ENCODE assay signal across 16 cellular contexts in genomic region chr15:81156324-81156723, GRCh38. TPM values are rescaled to one million over a fixed set of nuclear protein-coding genes. Genes with fewer than 3 reads are reported as not detected.
"Had no signal": no experiment of that assay in that cellular context is flagged by ENCODE, and none has a peak within 500 bp of the region (broad histone marks: within the 10 kb centered on the region; RNA-seq: fewer than 3 reads in every experiment).

No MANE protein-coding gene starts in this region.

- H3K4me1 Mint-ChIP-seq: WTC11 had no signal

- H3K9me3 Mint-ChIP-seq: activated naive CD4-positive, alpha-beta T cell treated with anti-CD3 and anti-CD28 coated beads, Interleukin-2, amount 50 U/mL, for 24 hours; activated T-cell treated with anti-CD3 and anti-CD28 coated beads, Interleukin-2, amount 50 U/mL, for 72 hours; activated T-helper 2 cell treated with anti-CD3 and anti-CD28 coated beads, Interferon-gamma antibody, Interleukin-2, Interleukin-4, amounts not matched to agents 10 μg/mL and 5 μg/mL and 100 μg/mL, durations not matched to agents 14 hours and 24 hours and 36 hours; T-helper 1 cell treated with Interleukin-12 subunit alpha and Interleukin-12 subunit beta and Interleukin-4 antibody, amounts not matched to agents 30 μg/mL and 1 μg/mL, for 36 hours had no signal

- H3K27ac Mint-ChIP-seq: activated naive CD4-positive, alpha-beta T cell treated with anti-CD3 and anti-CD28 coated beads, Interleukin-2, amount 50 U/mL, for 24 hours; activated T-cell treated with anti-CD3 and anti-CD28 coated beads, Interleukin-2, amount 50 U/mL, for 72 hours; activated T-helper 2 cell treated with anti-CD3 and anti-CD28 coated beads, Interferon-gamma antibody, Interleukin-2, Interleukin-4, amounts not matched to agents 10 μg/mL and 5 μg/mL and 100 μg/mL, durations not matched to agents 14 hours and 24 hours and 36 hours; T-helper 1 cell treated with Interleukin-12 subunit alpha and Interleukin-12 subunit beta and Interleukin-4 antibody, amounts not matched to agents 30 μg/mL and 1 μg/mL, for 36 hours; WTC11 had no signal

- H3K36me3 ChIP-seq: ascending aorta had no signal

- H3K36me3 Mint-ChIP-seq: activated naive CD4-positive, alpha-beta T cell treated with anti-CD3 and anti-CD28 coated beads, Interleukin-2, amount 50 U/mL, for 24 hours; WTC11 had no signal

- H3K4me3 ChIP-seq: ascending aorta, body of pancreas had no signal

- H3K27me3 Mint-ChIP-seq: activated naive CD4-positive, alpha-beta T cell treated with anti-CD3 and anti-CD28 coated beads, Interleukin-2, amount 50 U/mL, for 24 hours had no signal

- DNase-seq: activated CD4-positive, CD25-positive, alpha-beta regulatory T cell treated with anti-CD3 and anti-CD28 coated beads, Interleukin-2, amount 50 U/mL, for 72 hours; activated CD8-positive, alpha-beta memory T cell treated with anti-CD3 and anti-CD28 coated beads for 24 hours; activated gamma-delta T cell treated with Interleukin-2 at 50 U/mL for 16 hours; amniotic stem cell; central memory CD4-positive, alpha-beta T cell; NCI-H1105; NCI-H1436; NCI-H2029 treated with DMSO at 0.1 percent for 48 hours; NCI-H510A had no signal

- H3K27ac ChIP-seq: ascending aorta, body of pancreas had no signal

- H3K4me1 ChIP-seq: body of pancreas had no signal

- H3K4me3 Mint-ChIP-seq: activated naive CD4-positive, alpha-beta T cell treated with anti-CD3 and anti-CD28 coated beads, Interleukin-2, amount 50 U/mL, for 24 hours; activated T-cell treated with anti-CD3 and anti-CD28 coated beads, Interleukin-2, amount 50 U/mL, for 72 hours; T-helper 1 cell treated with Interleukin-12 subunit alpha and Interleukin-12 subunit beta and Interleukin-4 antibody, amounts not matched to agents 30 μg/mL and 1 μg/mL, for 36 hours; WTC11 had no signal

- H3K9me3 ChIP-seq: ascending aorta, body of pancreas had no signal

- H3K27me3 ChIP-seq: ascending aorta, body of pancreas had no signal

RNA-seq across cellular contexts. Expression of gene CFAP161, which starts 22.3 kb away (rescaled TPM):
- total RNA-seq: activated T-helper 2 cell treated with anti-CD3 and anti-CD28 coated beads, Interferon-gamma antibody, Interleukin-2, Interleukin-4, amounts not matched to agents 10 μg/mL and 5 μg/mL and 100 μg/mL, durations not matched to agents 14 hours and 24 hours and 36 hours; ascending aorta; body of pancreas; WTC11 had no signal
